In the genomic region with DNA sequence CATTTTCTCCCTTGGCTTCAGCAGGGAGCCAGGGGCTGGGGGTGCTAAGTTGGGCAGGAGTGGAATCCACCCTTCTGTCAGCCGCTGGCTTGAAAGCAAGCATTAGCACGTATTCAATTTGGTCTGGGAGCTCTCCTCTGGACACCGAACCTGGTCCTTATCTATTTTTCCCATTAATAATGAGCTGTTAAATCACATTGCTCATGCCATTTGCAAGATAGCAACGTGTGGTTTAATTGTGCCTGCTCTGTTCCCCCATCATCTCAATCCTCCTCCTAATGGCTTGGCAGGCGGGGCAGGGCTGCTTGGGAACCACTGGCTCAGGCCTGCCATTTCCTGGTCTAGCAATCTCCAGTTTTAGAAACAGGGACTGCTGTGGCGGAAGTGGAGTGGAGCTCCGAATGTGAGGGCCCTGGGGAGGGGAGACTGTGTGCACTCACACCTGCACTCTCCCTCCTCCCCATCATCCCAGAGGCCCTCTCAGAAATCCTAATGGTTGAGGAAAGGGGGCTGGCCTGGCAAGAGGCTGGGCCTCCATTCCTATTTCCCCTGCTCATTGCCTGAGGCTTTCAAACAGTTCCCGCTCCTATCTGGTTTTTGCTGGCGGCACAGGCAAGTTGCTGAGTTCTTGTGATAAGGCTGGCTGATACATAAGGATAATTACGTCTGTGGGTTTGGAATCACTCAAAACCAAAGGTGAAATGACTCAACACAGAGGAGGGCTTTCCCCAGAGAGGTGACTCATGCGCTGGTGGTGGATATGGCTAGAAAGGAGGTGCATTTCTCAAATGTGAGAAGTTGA, we compare ENCODE assay signal across 8 cellular contexts.
A peak's percentile ranks its signal among the peaks of the same experiment; 100 is the strongest.
DNase-seq lines count a peak whose midpoint lies in the region; ATAC-seq and TF ChIP-seq lines count a peak whose summit lies in the region.

No MANE protein-coding gene starts in this region.

- peak overlapping the region; percentile 35 for H3K4me3 Mint-ChIP-seq in stimulated activated effector memory CD8-positive, alpha-beta T cell treated with anti-CD3 and anti-CD28 coated beads, Interleukin-12 subunit alpha, Interleukin-12 subunit beta, amount 100 ng/mL, for 72 hours

- no peak overlapping the region for H3K4me3 ChIP-seq in right atrium auricular region

- no peaks in the 10 kb centered on the region for H3K36me3 ChIP-seq in right atrium auricular region

- H3K27ac ChIP-seq in right atrium auricular region: peak overlapping the region; percentile 46 to 82

- ATAC-seq in GM21526 (IDR thresholded peaks at IDR 0.05; ENCODE audit: low FRiP score, unreplicated experiment): peak; percentile 94
- peak; percentile 93 for ATAC-seq in stimulated activated effector memory CD8-positive, alpha-beta T cell treated with anti-CD3 and anti-CD28 coated beads, Interleukin-12 subunit alpha, Interleukin-12 subunit beta, amount 100 ng/mL, for 72 hours

- peaks cover 0 to 21% of the 10 kb centered on the region in 2 donors for H3K4me1 ChIP-seq in right atrium auricular region

- H3K4me1 Mint-ChIP-seq in stimulated activated effector memory CD8-positive, alpha-beta T cell treated with anti-CD3 and anti-CD28 coated beads, Interleukin-12 subunit alpha, Interleukin-12 subunit beta, amount 100 ng/mL, for 72 hours: peaks cover 23% of the 10 kb centered on the region

- no peaks in the 10 kb centered on the region for H3K9me3 ChIP-seq in right atrium auricular region

- no peaks in the 10 kb centered on the region for H3K27me3 ChIP-seq in right atrium auricular region

- TF ChIP-seq CTCF in GM10266 (IDR thresholded peaks at IDR 0.05; ENCODE audit: control insufficient read depth, insufficient read depth, low read depth, missing control alignments) (no peak), right atrium auricular region (IDR thresholded peaks at IDR 0.05) (no peak)

- peak overlapping the region; percentile 38 for H3K27ac Mint-ChIP-seq in stimulated activated effector memory CD8-positive, alpha-beta T cell treated with anti-CD3 and anti-CD28 coated beads, Interleukin-12 subunit alpha, Interleukin-12 subunit beta, amount 100 ng/mL, for 72 hours

- DNase-seq in GM10266 (ENCODE audit: extremely low spot score) (peak; percentile 77), HK-2 (ENCODE audit: unreplicated experiment) (peak; percentile 38), right atrium auricular region (ENCODE audit: low spot score) (peak; percentile 88), NCI-H774 (lab: John Stamatoyannopoulos, UW) (no peak), superior temporal gyrus (ENCODE audit: extremely low spot score) (no peak)
- DNase-seq in activated CD8-positive, alpha-beta memory T cell treated with anti-CD3 and anti-CD28 coated beads for 48 hours (ENCODE audit: low read depth in 2 of 3, low spot score in 2 of 3): peak in 2 of 3 experiments; percentile 23 to 42
- DNase-seq in stimulated activated effector memory CD8-positive, alpha-beta T cell treated with anti-CD3 and anti-CD28 coated beads, Interleukin-12 subunit alpha, Interleukin-12 subunit beta, amount 100 ng/mL, for 72 hours (ENCODE audit: low spot score in 2 of 2): peak; percentile 18 to 79

- H3K9me3 Mint-ChIP-seq in stimulated activated effector memory CD8-positive, alpha-beta T cell treated with anti-CD3 and anti-CD28 coated beads, Interleukin-12 subunit alpha, Interleukin-12 subunit beta, amount 100 ng/mL, for 72 hours: no peaks in the 10 kb centered on the region

- no peaks in the 10 kb centered on the region for H3K36me3 Mint-ChIP-seq in stimulated activated effector memory CD8-positive, alpha-beta T cell treated with anti-CD3 and anti-CD28 coated beads, Interleukin-12 subunit alpha, Interleukin-12 subunit beta, amount 100 ng/mL, for 72 hours

Comparison
In these comparisons a context has a peak if more than half of its experiments do, and no peak if none do; other contexts are left out.
1. DNase-seq: peak in GM10266 (single experiment), HK-2 (single experiment), activated CD8-positive, alpha-beta memory T cell treated with anti-CD3 and anti-CD28 coated beads for 48 hours (2 of 3), right atrium auricular region (single experiment) and stimulated activated effector memory CD8-positive, alpha-beta T cell treated with anti-CD3 and anti-CD28 coated beads, Interleukin-12 subunit alpha, Interleukin-12 subunit beta, amount 100 ng/mL, for 72 hours (2 of 2); none in NCI-H774 (single experiment) and superior temporal gyrus (single experiment).